ENCODE assay signal across 28 cellular contexts in genomic region chr1:184301228-184301627, GRCh38.
"Had no signal": no experiment of that assay in that cellular context is flagged by ENCODE, and none has a peak within 500 bp of the region (broad histone marks: within the 10 kb centered on the region; RNA-seq: fewer than 3 reads in every experiment).

No MANE protein-coding gene starts in this region.

- H3K27ac ChIP-seq: Peyer's patch, RWPE1, SJCRH30 had no signal

- DNase-seq: activated CD4-positive, alpha-beta T cell treated with anti-CD3 and anti-CD28 coated beads, Interleukin-2, amount 10 ng/mL, durations not matched to agents 24 days and 14 days; activated CD4-positive, alpha-beta T cell treated with anti-CD3 and anti-CD28 coated beads, Interleukin-2, amount 50 U/mL, for 48 hours; activated CD4-positive, CD25-positive, alpha-beta regulatory T cell treated with anti-CD3 and anti-CD28 coated beads, Interleukin-2, amount 50 U/mL, for 72 hours; activated CD8-positive, alpha-beta memory T cell treated with anti-CD3 and anti-CD28 coated beads, Interleukin-2, amount 10 ng/mL, durations not matched to agents 7 days and 5 days; activated effector memory CD4-positive, alpha-beta T cell treated with anti-CD3 and anti-CD28 coated beads, Interleukin-2, amount 50 U/mL, for 16 hours; activated naive CD4-positive, alpha-beta T cell treated with Interleukin-2 at 50 U/mL for 16 hours; activated naive CD8-positive, alpha-beta T cell treated with anti-CD3 and anti-CD28 coated beads, Interleukin-2, amount 50 U/mL, for 24 hours; activated T-cell treated with anti-CD3 and anti-CD28 coated beads, Interleukin-2, amount 50 U/mL, for 24 hours; amniotic stem cell; NCI-H1092; NCI-H1417; NCI-H1930; NCI-H345; NCI-H510A; NCI-H526 treated with DMSO at 0.1 percent for 48 hours; NCI-H82; Peyer's patch; Right ventricle myocardium superior; SJCRH30; T-helper 17 cell; T-helper 9 cell had no signal

- H3K9me3 Mint-ChIP-seq: activated CD4-positive, alpha-beta T cell treated with anti-CD3 and anti-CD28 coated beads, Interleukin-2, amount 10 ng/mL, durations not matched to agents 24 days and 14 days had no signal

- H3K27ac Mint-ChIP-seq: activated CD4-positive, alpha-beta T cell treated with anti-CD3 and anti-CD28 coated beads, Interleukin-2, amount 10 ng/mL, durations not matched to agents 24 days and 14 days; activated CD8-positive, alpha-beta memory T cell treated with anti-CD3 and anti-CD28 coated beads, Interleukin-2, amount 10 ng/mL, durations not matched to agents 7 days and 5 days; activated naive CD4-positive, alpha-beta T cell treated with anti-CD3 and anti-CD28 coated beads, Interleukin-2, amount 50 U/mL, for 72 hours; activated naive CD8-positive, alpha-beta T cell treated with anti-CD3 and anti-CD28 coated beads, Interleukin-2, amount 50 U/mL, for 24 hours; activated T-cell treated with anti-CD3 and anti-CD28 coated beads, Interleukin-2, amount 50 U/mL, for 24 hours; brain; T-helper 17 cell; WTC11 had no signal

- ATAC-seq: activated CD8-positive, alpha-beta memory T cell treated with anti-CD3 and anti-CD28 coated beads, Interleukin-2, amount 10 ng/mL, durations not matched to agents 7 days and 5 days; activated naive CD4-positive, alpha-beta T cell treated with anti-CD3 and anti-CD28 coated beads, Interleukin-2, amount 50 U/mL, for 72 hours; activated naive CD8-positive, alpha-beta T cell treated with anti-CD3 and anti-CD28 coated beads, Interleukin-2, amount 50 U/mL, for 24 hours; SK-N-SH treated with all-trans-retinoic acid at 6 μM for 48 hours; T-helper 17 cell; WTC11 had no signal

- H3K4me3 Mint-ChIP-seq: activated CD4-positive, alpha-beta T cell treated with anti-CD3 and anti-CD28 coated beads, Interleukin-2, amount 10 ng/mL, durations not matched to agents 24 days and 14 days; activated CD8-positive, alpha-beta memory T cell treated with anti-CD3 and anti-CD28 coated beads, Interleukin-2, amount 10 ng/mL, durations not matched to agents 7 days and 5 days; activated naive CD8-positive, alpha-beta T cell treated with anti-CD3 and anti-CD28 coated beads, Interleukin-2, amount 50 U/mL, for 24 hours; activated T-cell treated with anti-CD3 and anti-CD28 coated beads, Interleukin-2, amount 50 U/mL, for 24 hours; brain; central memory CD8-positive, alpha-beta T cell; T-helper 17 cell; WTC11 had no signal

- H3K36me3 Mint-ChIP-seq: activated naive CD4-positive, alpha-beta T cell treated with anti-CD3 and anti-CD28 coated beads, Interleukin-2, amount 50 U/mL, for 72 hours; WTC11 had no signal

- H3K9me3 ChIP-seq: ascending aorta, Peyer's patch, SJCRH30 had no signal

- H3K27me3 ChIP-seq: ascending aorta, Peyer's patch, SJCRH30 had no signal

- H3K4me1 Mint-ChIP-seq: activated CD4-positive, alpha-beta T cell treated with anti-CD3 and anti-CD28 coated beads, Interleukin-2, amount 10 ng/mL, durations not matched to agents 24 days and 14 days; activated CD8-positive, alpha-beta memory T cell treated with anti-CD3 and anti-CD28 coated beads, Interleukin-2, amount 10 ng/mL, durations not matched to agents 7 days and 5 days; activated naive CD8-positive, alpha-beta T cell treated with anti-CD3 and anti-CD28 coated beads, Interleukin-2, amount 50 U/mL, for 24 hours had no signal

- H3K36me3 ChIP-seq: ascending aorta, Peyer's patch, SJCRH30 had no signal

- H3K4me3 ChIP-seq: ascending aorta, Peyer's patch, SJCRH30 had no signal

- H3K4me1 ChIP-seq: SJCRH30 had no signal
